In the genomic region with DNA sequence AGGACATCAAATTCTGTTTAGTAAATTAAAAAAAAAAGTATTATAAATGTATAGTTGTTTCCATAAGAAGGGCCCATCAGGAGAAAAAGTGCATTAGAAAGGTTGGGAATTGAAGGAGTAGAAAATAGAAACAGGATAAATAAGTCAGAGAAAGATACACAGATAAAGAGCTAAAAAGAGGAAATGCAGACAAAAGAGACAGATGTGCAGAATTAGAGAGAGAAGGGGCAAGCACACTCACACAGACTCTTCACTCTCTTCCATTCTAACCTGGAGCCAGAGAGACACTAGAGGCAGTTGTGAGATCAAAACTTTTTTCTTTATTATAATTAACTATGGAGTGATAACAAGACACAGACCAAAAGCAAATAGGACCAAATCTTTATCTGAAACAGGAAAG, we compare ENCODE assay signal across 24 cellular contexts.
"Had no signal": no experiment of that assay in that cellular context is flagged by ENCODE, and none has a peak within 500 bp of the region (broad histone marks: within the 10 kb centered on the region; RNA-seq: fewer than 3 reads in every experiment).

No MANE protein-coding gene starts in this region.

- H3K36me3 ChIP-seq: adrenal gland, SJSA1 had no signal

- H3K4me1 Mint-ChIP-seq: activated naive CD8-positive, alpha-beta T cell treated with anti-CD3 and anti-CD28 coated beads, Interleukin-2, amount 10 ng/mL, durations not matched to agents 7 days and 5 days had no signal

- DNase-seq: activated CD4-positive, alpha-beta T cell treated with anti-CD3 and anti-CD28 coated beads for 4 hours; activated CD8-positive, alpha-beta memory T cell treated with anti-CD3 and anti-CD28 coated beads, Interleukin-2, amount 50 U/mL, for 4 hours; activated CD8-positive, alpha-beta T cell treated with anti-CD3 and anti-CD28 coated beads for 36 hours; activated naive CD4-positive, alpha-beta T cell treated with anti-CD3 and anti-CD28 coated beads, Interleukin-2, amount 50 U/mL, for 16 hours; activated naive CD8-positive, alpha-beta T cell treated with anti-CD3 and anti-CD28 coated beads, Interleukin-2, amount 10 ng/mL, durations not matched to agents 7 days and 5 days; activated T-cell treated with anti-CD3 and anti-CD28 coated beads, Interleukin-2, amount 50 U/mL, for 1 hour; adrenal gland; aorta; central memory CD4-positive, alpha-beta T cell; MV-4-11; NCI-H1105; NCI-H1436; NCI-H1694 treated with DMSO at 0.1 percent for 48 hours; NCI-H2029 treated with DMSO at 0.1 percent for 48 hours; NCI-H345; NCI-H510A; NK-92 treated with Interleukin-12 subunit alpha and Interleukin-12 subunit beta, amount 100 ng/mL, for 24 hours; PC-3; SHP77 had no signal

- H3K36me3 Mint-ChIP-seq: activated naive CD8-positive, alpha-beta T cell treated with anti-CD3 and anti-CD28 coated beads, Interleukin-2, amount 10 ng/mL, durations not matched to agents 7 days and 5 days had no signal

- H3K27ac Mint-ChIP-seq: activated CD8-positive, alpha-beta T cell treated with anti-CD3 and anti-CD28 coated beads for 36 hours; activated naive CD8-positive, alpha-beta T cell treated with anti-CD3 and anti-CD28 coated beads, Interleukin-2, amount 10 ng/mL, durations not matched to agents 7 days and 5 days; T-helper 1 cell treated with Interleukin-12 subunit alpha and Interleukin-12 subunit beta and Interleukin-4 antibody, amounts not matched to agents 30 μg/mL and 1 μg/mL, for 36 hours had no signal

- H3K4me3 ChIP-seq: adrenal gland, SJSA1 had no signal

- H3K27me3 ChIP-seq: adrenal gland had no signal

- H3K9me3 Mint-ChIP-seq: activated CD8-positive, alpha-beta T cell treated with anti-CD3 and anti-CD28 coated beads for 36 hours; activated naive CD8-positive, alpha-beta T cell treated with anti-CD3 and anti-CD28 coated beads, Interleukin-2, amount 10 ng/mL, durations not matched to agents 7 days and 5 days; T-helper 1 cell treated with Interleukin-12 subunit alpha and Interleukin-12 subunit beta and Interleukin-4 antibody, amounts not matched to agents 30 μg/mL and 1 μg/mL, for 36 hours had no signal

- H3K4me1 ChIP-seq: adrenal gland, SJSA1 had no signal

- H3K4me3 Mint-ChIP-seq: activated CD8-positive, alpha-beta T cell treated with anti-CD3 and anti-CD28 coated beads for 36 hours; activated naive CD8-positive, alpha-beta T cell treated with anti-CD3 and anti-CD28 coated beads, Interleukin-2, amount 10 ng/mL, durations not matched to agents 7 days and 5 days; T-helper 1 cell treated with Interleukin-12 subunit alpha and Interleukin-12 subunit beta and Interleukin-4 antibody, amounts not matched to agents 30 μg/mL and 1 μg/mL, for 36 hours had no signal

- H3K9me3 ChIP-seq: adrenal gland, SJSA1 had no signal

- FAIRE-seq: bronchial epithelial cell, RCC 7860, TTC549 had no signal

- H3K27ac ChIP-seq: adrenal gland, SJSA1 had no signal
